ENCODE assay signal across 11 cellular contexts in the genomic region with DNA sequence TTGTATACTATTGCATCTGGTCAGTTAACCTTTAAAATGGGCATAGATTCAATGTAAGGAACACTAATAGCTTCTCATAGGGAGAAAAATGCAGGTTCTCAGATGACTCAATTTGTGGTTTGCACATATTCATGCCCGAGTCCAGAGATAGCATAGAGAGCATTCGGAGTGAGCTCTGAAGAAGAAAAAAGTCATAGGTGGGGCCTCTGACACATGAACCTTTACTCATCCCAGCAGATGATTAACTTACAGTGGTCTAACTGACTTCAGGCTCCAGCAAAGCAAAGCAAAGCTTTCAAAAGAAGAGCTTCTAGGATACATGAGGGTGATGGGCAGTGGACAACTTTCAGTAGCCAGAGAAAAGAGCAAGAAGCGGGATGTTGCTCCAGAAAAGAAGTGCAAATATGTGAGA. TPM values are rescaled to one million over a fixed set of nuclear protein-coding genes. Genes with fewer than 3 reads are reported as not detected.
DNase-seq lines count a peak whose midpoint lies in the region; ATAC-seq and TF ChIP-seq lines count a peak whose summit lies in the region.
"Had no signal": no experiment of that assay in that cellular context is flagged by ENCODE, and none has a peak within 500 bp of the region (broad histone marks: within the 10 kb centered on the region; RNA-seq: fewer than 3 reads in every experiment).

No MANE protein-coding gene starts in this region.

- H3K27me3 Mint-ChIP-seq in HFFc6 (ENCODE audit: insufficient read depth) = peaks cover 13% of the 10 kb centered on the region

- peak overlapping the region; percentile 35; the same call in 1 of the 2 replicates for H3K9ac ChIP-seq in SK-N-SH

- H3K36me3 Mint-ChIP-seq in HFFc6 (ENCODE audit: low read depth) = no peaks in the 10 kb centered on the region

- H2AFZ ChIP-seq in SK-N-SH (ENCODE audit: low read depth) = no peak overlapping the region
- H2AFZ ChIP-seq in hepatocyte = no peak overlapping the region

- TF ChIP-seq RAD21 in SK-N-SH (IDR thresholded peaks at IDR 0.05; ENCODE audit: low read length) = no peak

- POLR2A ChIA-PET in SK-N-SH (lab: Yijun Ruan, JAX) = interaction anchor here (0.9 to 2.8 kb wide), 2 partner anchors 37 to 93 kb away, joined by 3 to 11 read pairs; a partner anchor contains a TSS

- intact Hi-C loops in ovary (cut with DNase I) (no loop called here), sigmoid colon (cut with DNase I) (loop anchor here (5.0 kb wide), 1 partner anchor 243 kb away; no protein-coding TSS in a partner anchor)

- H3K4me3 ChIP-seq in SK-N-SH (ENCODE audit: low read depth in 2 of 2, low read length in 1 of 2) (no peak overlapping the region; a peak in 1 of 4 replicates), hepatocyte (no peak overlapping the region), ovary (no peak overlapping the region), sigmoid colon (no peak overlapping the region)
- H3K4me3 ChIP-seq: psoas muscle, transverse colon had no signal

- peaks cover 43% of the 10 kb centered on the region for H3F3A ChIP-seq in SK-N-SH (replicated peaks; ENCODE audit: insufficient read depth)

- H3K4me3 Mint-ChIP-seq in HFFc6 = peak overlapping the region; percentile 80

- H4K20me1 ChIP-seq in SK-N-SH (ENCODE audit: insufficient read depth) (peaks cover 3% of the 10 kb centered on the region; the same call in 1 of the 2 replicates), hepatocyte (ENCODE audit: insufficient read depth, poor library complexity, severe bottlenecking) (no peaks in the 10 kb centered on the region)

- ATAC-seq in GM18511 (IDR thresholded peaks at IDR 0.05; ENCODE audit: unreplicated experiment) (peak; percentile 49), GM21390 (IDR thresholded peaks at IDR 0.05; ENCODE audit: unreplicated experiment) (no peak)
- ATAC-seq: psoas muscle had no signal

- H3K36me3 ChIP-seq in SK-N-SH (replicated peaks in 1 of 2; ENCODE audit: control insufficient read depth in 1 of 2, insufficient read depth in 2 of 2, low read length in 1 of 2) (no peaks in the 10 kb centered on the region), hepatocyte (replicated peaks; ENCODE audit: insufficient read depth, low read depth) (no peaks in the 10 kb centered on the region), ovary (no peaks in the 10 kb centered on the region), sigmoid colon (no peaks in the 10 kb centered on the region)
- H3K36me3 ChIP-seq: transverse colon, WERI-Rb-1 had no signal

- TF ChIP-seq EP300 in SK-N-SH (IDR thresholded peaks at IDR 0.05; ENCODE audit: borderline replicate concordance in 1 of 2, low read depth in 1 of 2, low read length in 1 of 2) = peak in 1 of 2 experiments; percentile 82; a peak in 1 of 4 replicates
- no peak for TF ChIP-seq EP300 in ovary (IDR thresholded peaks at IDR 0.05)
- no peak for TF ChIP-seq EP300 in sigmoid colon (IDR thresholded peaks at IDR 0.05)

- peak; percentile 90 for DNase-seq in HFFc6
- DNase-seq in SK-N-SH = no peak
- peak; percentile 42 for DNase-seq in hepatocyte (ENCODE audit: low spot score)
- DNase-seq in ovary = no peak
- DNase-seq in sigmoid colon = no peak
- DNase-seq in NCI-H187 treated with DMSO at 0.1 percent for 48 hours (lab: John Stamatoyannopoulos, UW) = no peak
- DNase-seq: psoas muscle, transverse colon, WERI-Rb-1 had no signal

- CTCF ChIA-PET in SK-N-SH (lab: Yijun Ruan, JAX) = interaction anchor here (0.8 to 3.6 kb wide), 3 partner anchors 12 to 1442 kb away, joined by 3 to 19 read pairs (median 4); no protein-coding TSS in a partner anchor

- H3K79me2 ChIP-seq in SK-N-SH (ENCODE audit: insufficient read depth) (no peaks in the 10 kb centered on the region), hepatocyte (no peaks in the 10 kb centered on the region)

- H3K27ac ChIP-seq in SK-N-SH (ENCODE audit: low read depth in 2 of 2, low read length in 1 of 2) (peak overlapping the region in 1 of 2 experiments; percentile 74; a peak in 2 of 4 replicates), hepatocyte (peak overlapping the region; percentile 4), ovary (no peak overlapping the region), sigmoid colon (no peak overlapping the region)
- H3K27ac ChIP-seq: psoas muscle, transverse colon, WERI-Rb-1 had no signal

- H3K27me3 ChIP-seq in SK-N-SH (ENCODE audit: insufficient read depth) = no peaks in the 10 kb centered on the region
- H3K27me3 ChIP-seq in hepatocyte = no peaks in the 10 kb centered on the region
- no peaks in the 10 kb centered on the region for H3K27me3 ChIP-seq in ovary
- no peaks in the 10 kb centered on the region for H3K27me3 ChIP-seq in sigmoid colon
- H3K27me3 ChIP-seq: transverse colon had no signal

- H3K27ac Mint-ChIP-seq in HFFc6 = peak overlapping the region; percentile 87

- 21% methylated on average over 3 of the region's 3 CpGs for WGBS in SK-N-SH (ENCODE audit: low lambda C conversion rate)
- WGBS in hepatocyte (ENCODE audit: low lambda C conversion rate, missing lambda C conversion rate) = 70% methylated on average over 3 of the region's 3 CpGs
- 69 to 86% (median 79%) methylated on average over 3 of the region's 3 CpGs for WGBS in ovary, 3 donors
- 82 to 83% methylated on average over 3 of the region's 3 CpGs for WGBS in sigmoid colon, 2 donors

- H3K9me2 ChIP-seq in SK-N-SH (no peaks in the 10 kb centered on the region), hepatocyte (replicated peaks; ENCODE audit: insufficient read depth) (no peaks in the 10 kb centered on the region)

- peaks cover 5% of the 10 kb centered on the region; the same call in 1 of the 2 replicates for H3K9me3 Mint-ChIP-seq in HFFc6

- H3K9me3 ChIP-seq in SK-N-SH = no peaks in the 10 kb centered on the region
- no peaks in the 10 kb centered on the region for H3K9me3 ChIP-seq in hepatocyte (ENCODE audit: low read depth)
- H3K9me3 ChIP-seq in ovary = no peaks in the 10 kb centered on the region
- no peaks in the 10 kb centered on the region for H3K9me3 ChIP-seq in sigmoid colon
- H3K9me3 ChIP-seq: psoas muscle, transverse colon had no signal

- H3K4me1 ChIP-seq in SK-N-SH (ENCODE audit: control insufficient read depth in 1 of 2, insufficient read depth in 2 of 2, low read depth in 1 of 2, low read length in 1 of 2) (peaks cover 0 to 6% of the 10 kb centered on the region in 2 experiments; a peak in 3 of 4 replicates), hepatocyte (ENCODE audit: insufficient read depth) (peaks cover 5% of the 10 kb centered on the region), ovary (ENCODE audit: insufficient read depth) (peaks cover 3% of the 10 kb centered on the region), sigmoid colon (peaks cover 0 to 11% (median 7%) of the 10 kb centered on the region in 4 donors)
- H3K4me1 ChIP-seq: psoas muscle had no signal

- H3K4me2 ChIP-seq in SK-N-SH (peak overlapping the region; percentile 63), hepatocyte (peak overlapping the region; percentile 76)

- TF ChIP-seq POLR2A in ovary (IDR thresholded peaks at IDR 0.05) = no peak
- TF ChIP-seq POLR2A in sigmoid colon (IDR thresholded peaks at IDR 0.05) = no peak

- H3K4me1 Mint-ChIP-seq in HFFc6 (ENCODE audit: low read depth) = peaks cover 69% of the 10 kb centered on the region

- TF ChIP-seq CTCF in HFFc6 (IDR thresholded peaks at IDR 0.05) (no peak), SK-N-SH (IDR thresholded peaks at IDR 0.05) (no peak), hepatocyte (IDR thresholded peaks at IDR 0.05; ENCODE audit: poor library complexity) (no peak), ovary (IDR thresholded peaks at IDR 0.05) (no peak), sigmoid colon (IDR thresholded peaks at IDR 0.05) (no peak)

TF ChIP-seq in SK-N-SH, 30 proteins besides CTCF, POLR2A, EP300 and RAD21 (continues in another document):
- TF ChIP-seq MXI1 (IDR thresholded peaks at IDR 0.05; ENCODE audit: low read depth, low read length) = no peak
- TF ChIP-seq SMC3 (IDR thresholded peaks at IDR 0.05; ENCODE audit: low read depth, low read length) = no peak
- TF ChIP-seq, protein P1, sequence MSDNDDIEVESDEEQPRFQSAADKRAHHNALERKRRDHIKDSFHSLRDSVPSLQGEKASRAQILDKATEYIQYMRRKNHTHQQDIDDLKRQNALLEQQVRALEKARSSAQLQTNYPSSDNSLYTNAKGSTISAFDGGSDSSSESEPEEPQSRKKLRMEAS (IDR thresholded peaks at IDR 0.05; ENCODE audit: low read depth) = no peak
- TF ChIP-seq YY1 (IDR thresholded peaks at IDR 0.05; ENCODE audit: low read depth) = no peak
- TF ChIP-seq NRF1 (IDR thresholded peaks at IDR 0.05; ENCODE audit: low read depth, low read length) = no peak
- TF ChIP-seq, protein P2, sequence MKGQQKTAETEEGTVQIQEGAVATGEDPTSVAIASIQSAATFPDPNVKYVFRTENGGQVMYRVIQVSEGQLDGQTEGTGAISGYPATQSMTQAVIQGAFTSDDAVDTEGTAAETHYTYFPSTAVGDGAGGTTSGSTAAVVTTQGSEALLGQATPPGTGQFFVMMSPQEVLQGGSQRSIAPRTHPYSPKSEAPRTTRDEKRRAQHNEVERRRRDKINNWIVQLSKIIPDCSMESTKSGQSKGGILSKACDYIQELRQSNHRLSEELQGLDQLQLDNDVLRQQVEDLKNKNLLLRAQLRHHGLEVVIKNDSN (IDR thresholded peaks at IDR 0.05; ENCODE audit: borderline replicate concordance, low read depth) = no peak
- TF ChIP-seq RFX5 (IDR thresholded peaks at IDR 0.05; ENCODE audit: low read length) = no peak
- TF ChIP-seq IRF3 (IDR thresholded peaks at IDR 0.05; ENCODE audit: low read depth, low read length) = no peak
- TF ChIP-seq RCOR1 (IDR thresholded peaks at IDR 0.05; ENCODE audit: low read length) = no peak
- no peak for TF ChIP-seq GABPA (IDR thresholded peaks at IDR 0.05; ENCODE audit: low read depth)
- TF ChIP-seq NFIC (IDR thresholded peaks at IDR 0.05; ENCODE audit: borderline replicate concordance) = peak; percentile 64

RNA-seq across cellular contexts. Expression of gene BTN3A2, which starts 55.3 kb away (rescaled TPM):
- total RNA-seq in HFFc6 (2021; fragmentation: NEBNext Ultra II Directional; extraction: Animal tissue kit (Norgen Biotek cat#: 25700)) = 10 to 100 TPM; 16.4 to 27.5 (median 24.9) TPM
- polyA plus RNA-seq in SK-N-SH (2012; rRNA removed) (20.3 and 24.2 TPM in 2 replicates), hepatocyte (6.5 and 7.4 TPM in 2 replicates), ovary (10 to 100 TPM; 22.9 to 45.7 TPM), sigmoid colon (10 to 100 TPM; 14.8 to 52.7 (median 15.0) TPM)
- 19.5 and 22.5 TPM in 2 replicates for polyA plus RNA-seq in SK-N-SH (2012; cell fraction: cytosol; rRNA removed)
- polyA plus RNA-seq in SK-N-SH (2012; cell fraction: nucleus; rRNA removed) = 31.8 and 33.3 TPM in 2 replicates
- total RNA-seq in hepatocyte (8.3 and 10.8 TPM in 2 replicates), ovary (10 to 100 TPM in 6 of 7 donors, 1 to 10 TPM in 1; 9.9 to 36.5 (median 16.5) TPM), sigmoid colon (10 to 100 TPM in 3 of 4 donors, 1 to 10 TPM in 1; 7.2 to 12.1 (median 11.7) TPM)

Comparison
In these comparisons a context has a peak if more than half of its experiments do, and no peak if none do; other contexts are left out.
1. DNase-seq: peak in HFFc6 (single experiment) and hepatocyte (single experiment); none in SK-N-SH (single experiment), ovary (0 of 5), sigmoid colon (single experiment) and NCI-H187 treated with DMSO at 0.1 percent for 48 hours (single experiment).